Comparison of ENCODE assay signal across 8 cellular contexts in the genomic region with DNA sequence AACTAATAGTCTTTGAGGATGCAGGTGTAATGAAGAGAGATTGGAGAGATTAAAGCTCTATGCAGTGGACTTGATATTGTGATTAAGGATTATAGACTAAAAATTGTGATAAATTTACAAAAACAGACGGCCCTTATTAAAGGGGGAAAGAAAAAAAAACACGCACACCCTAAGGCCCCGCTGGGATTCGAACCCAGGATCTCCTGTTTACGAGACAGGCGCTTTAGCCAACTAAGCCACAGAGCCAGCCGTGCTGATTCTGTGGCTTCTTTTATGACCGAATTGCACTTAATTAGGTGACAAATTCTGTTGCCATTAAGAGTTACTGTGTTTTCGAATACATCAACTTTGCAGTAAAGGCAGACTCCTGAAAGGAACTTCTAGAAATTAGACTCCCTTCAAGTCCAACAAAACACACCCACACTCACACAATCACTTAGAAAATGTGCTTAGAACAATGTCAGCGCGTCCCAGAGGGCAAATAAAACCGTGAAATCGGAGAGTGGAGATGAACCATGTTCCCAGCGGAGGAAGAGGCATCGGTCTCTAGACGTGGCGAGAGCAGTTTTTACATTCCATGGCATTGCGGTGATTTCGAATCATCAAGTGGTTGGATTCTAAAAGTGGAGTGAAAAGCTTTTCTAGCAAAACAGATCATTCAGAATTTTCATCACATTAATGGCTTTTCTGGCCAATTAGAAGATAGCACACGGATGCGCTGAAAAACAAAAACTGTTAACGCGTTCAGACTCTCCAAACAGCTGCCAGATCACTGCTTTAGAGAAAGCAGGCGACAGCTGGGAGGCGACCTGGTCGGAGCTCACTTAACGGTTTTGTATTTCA.
DNase-seq lines count a peak whose midpoint lies in the region; ATAC-seq and TF ChIP-seq lines count a peak whose summit lies in the region.

No MANE protein-coding gene starts in this region.

- H3K27ac ChIP-seq in BLaER1, result peak overlapping the region; percentile 36; the same call in 1 of the 2 replicates
- H3K27ac ChIP-seq in fibroblast of lung (ENCODE audit: insufficient read depth, low read length), result no peak overlapping the region
- H3K27ac ChIP-seq in upper lobe of right lung, result no peak overlapping the region

- peak overlapping the region; percentile 70 for H3K9ac ChIP-seq in BLaER1
- peak overlapping the region; percentile 3 for H3K9ac ChIP-seq in fibroblast of lung (ENCODE audit: insufficient read depth, low read length)

- H3K36me3 ChIP-seq in BLaER1 (no peaks in the 10 kb centered on the region), fibroblast of lung (ENCODE audit: control insufficient read depth, insufficient read depth, low read length) (no peaks in the 10 kb centered on the region), upper lobe of right lung (no peaks in the 10 kb centered on the region)

- H3K9me3 ChIP-seq in BLaER1, result no peaks in the 10 kb centered on the region
- H3K9me3 ChIP-seq in fibroblast of lung (ENCODE audit: control insufficient read depth, insufficient read depth, low read depth, low read length), result no peaks in the 10 kb centered on the region
- no peaks in the 10 kb centered on the region for H3K9me3 ChIP-seq in upper lobe of right lung

- no peaks in the 10 kb centered on the region for H3K79me2 ChIP-seq in fibroblast of lung (ENCODE audit: control insufficient read depth, insufficient read depth, low read length)

- H3K4me2 ChIP-seq in BLaER1 (peak overlapping the region; percentile 81), fibroblast of lung (ENCODE audit: extremely low read depth, insufficient read depth, low read length) (peak overlapping the region; percentile 86)

- H3K4me1 ChIP-seq in BLaER1 (peaks cover 7% of the 10 kb centered on the region; the same call in 1 of the 2 replicates), fibroblast of lung (ENCODE audit: control insufficient read depth, extremely low read depth, insufficient read depth, low read length) (no peaks in the 10 kb centered on the region), upper lobe of right lung (peaks cover 6% of the 10 kb centered on the region)

- DNase-seq in NCI-H345 treated with DMSO at 0.1 percent for 48 hours (lab: John Stamatoyannopoulos, UW; ENCODE audit: unreplicated experiment) (peak; percentile 7), fibroblast of lung (ENCODE audit: low read depth in 2 of 2) (peak; percentile 64 to 79), nucleus accumbens (lab: John Stamatoyannopoulos, UW) (peak in 40 of 56 donors; percentile 2 to 82 (median 40)), upper lobe of right lung (no peak)
- DNase-seq in activated CD4-positive, alpha-beta T cell treated with anti-CD3 and anti-CD28 coated beads, Interleukin-2, amount 50 U/mL, for 48 hours, result peak; percentile 80 to 81
- no peak for DNase-seq in activated effector memory CD4-positive, alpha-beta T cell treated with Interleukin-2 at 50 U/mL for 16 hours

- TF ChIP-seq CTCF in fibroblast of lung (conservative IDR thresholded peaks at IDR 0.05 in 1 of 2, IDR thresholded peaks at IDR 0.05 in 1 of 2; ENCODE audit: low read depth in 1 of 2, low read length in 2 of 2) (no peak), upper lobe of right lung (IDR thresholded peaks at IDR 0.05) (no peak)

- intact Hi-C loops in upper lobe of right lung (cut with DNase I), result no loop called here

- peak overlapping the region; percentile 93 for H2AFZ ChIP-seq in fibroblast of lung (ENCODE audit: low read length)

- H4K20me1 ChIP-seq in BLaER1 (no peaks in the 10 kb centered on the region), fibroblast of lung (ENCODE audit: control insufficient read depth, extremely low read depth, insufficient read depth, low read length) (no peaks in the 10 kb centered on the region)

- H3K4me3 ChIP-seq in BLaER1 (peak overlapping the region; percentile 74), fibroblast of lung (replicated peaks in 1 of 4; ENCODE audit: control extremely low read depth in 1 of 4, insufficient read depth in 1 of 4, low read depth in 3 of 4, low read length in 4 of 4) (peak overlapping the region; percentile 64 to 82 (median 74)), upper lobe of right lung (peak overlapping the region; percentile 43)

- no peaks in the 10 kb centered on the region for H3K27me3 ChIP-seq in BLaER1
- no peaks in the 10 kb centered on the region for H3K27me3 ChIP-seq in fibroblast of lung (ENCODE audit: control insufficient read depth, insufficient read depth, low read length)
- peaks cover 50% of the 10 kb centered on the region for H3K27me3 ChIP-seq in upper lobe of right lung

- peak; percentile 58 for ATAC-seq in GM21723 (IDR thresholded peaks at IDR 0.05; ENCODE audit: unreplicated experiment)
- no peak for ATAC-seq in upper lobe of right lung

Comparison
In these comparisons a context has a peak if more than half of its experiments do, and no peak if none do; other contexts are left out.
1. DNase-seq: peak in NCI-H345 treated with DMSO at 0.1 percent for 48 hours (single experiment), activated CD4-positive, alpha-beta T cell treated with anti-CD3 and anti-CD28 coated beads, Interleukin-2, amount 50 U/mL, for 48 hours (2 of 2), fibroblast of lung (2 of 2) and nucleus accumbens (40 of 56); none in upper lobe of right lung (single experiment) and activated effector memory CD4-positive, alpha-beta T cell treated with Interleukin-2 at 50 U/mL for 16 hours (single experiment).
2. Peak in every context shown above with its lines, with median percentiles within 50 percentile points of each other: H3K4me3 ChIP-seq.